ENCODE assay signal across 23 cellular contexts in genomic region chr4:18049446-18049845, GRCh38.
"Had no signal": no experiment of that assay in that cellular context is flagged by ENCODE, and none has a peak within 500 bp of the region (broad histone marks: within the 10 kb centered on the region; RNA-seq: fewer than 3 reads in every experiment).

No MANE protein-coding gene starts in this region.

- H3K36me3 ChIP-seq: colonic mucosa, gastrocnemius medialis, lower lobe of right lung, sigmoid colon, spleen, tibial artery, upper lobe of right lung, uterus had no signal

- H3K9me3 ChIP-seq: colonic mucosa, gastrocnemius medialis, lower lobe of right lung, psoas muscle, sigmoid colon, spleen, testis, tibial artery, upper lobe of right lung, uterus had no signal

- H3K27ac ChIP-seq: colonic mucosa, epithelial cell of prostate, gastrocnemius medialis, lower lobe of right lung, psoas muscle, sigmoid colon, spleen, testis, tibial artery, upper lobe of right lung, uterus had no signal

- DNase-seq: colonic mucosa; effector CD8-positive, alpha-beta T cell; endodermal cell; foreskin fibroblast; gastrocnemius medialis; head of caudate nucleus; left ventricle myocardium superior; lower lobe of right lung; naive thymus-derived CD8-positive, alpha-beta T cell; nephron progenitor cell; nucleus accumbens; psoas muscle; right cardiac atrium; sigmoid colon; spleen; stimulated activated CD4-positive, alpha-beta T cell treated with anti-CD3 and anti-CD28 coated beads, Interleukin-4, amount 100 ng/mL, for 4 hours; stimulated activated naive CD8-positive, alpha-beta T cell treated with anti-CD3 and anti-CD28 coated beads, Interleukin-15, Interleukin-2, amounts not matched to agents 100 U/mL and 50 U/mL, for 24 hours; substantia nigra; testis; tibial artery; upper lobe of right lung; uterus had no signal

- H3K4me1 ChIP-seq: colonic mucosa, gastrocnemius medialis, lower lobe of right lung, psoas muscle, sigmoid colon, spleen, testis, tibial artery, upper lobe of right lung, uterus had no signal

- H3K27me3 ChIP-seq: colonic mucosa, gastrocnemius medialis, sigmoid colon, spleen, testis, tibial artery, upper lobe of right lung, uterus had no signal

- H3K4me3 ChIP-seq: colonic mucosa, gastrocnemius medialis, lower lobe of right lung, psoas muscle, sigmoid colon, spleen, testis, tibial artery, upper lobe of right lung, uterus had no signal
